ENCODE assay signal across 8 cellular contexts in the genomic region with DNA sequence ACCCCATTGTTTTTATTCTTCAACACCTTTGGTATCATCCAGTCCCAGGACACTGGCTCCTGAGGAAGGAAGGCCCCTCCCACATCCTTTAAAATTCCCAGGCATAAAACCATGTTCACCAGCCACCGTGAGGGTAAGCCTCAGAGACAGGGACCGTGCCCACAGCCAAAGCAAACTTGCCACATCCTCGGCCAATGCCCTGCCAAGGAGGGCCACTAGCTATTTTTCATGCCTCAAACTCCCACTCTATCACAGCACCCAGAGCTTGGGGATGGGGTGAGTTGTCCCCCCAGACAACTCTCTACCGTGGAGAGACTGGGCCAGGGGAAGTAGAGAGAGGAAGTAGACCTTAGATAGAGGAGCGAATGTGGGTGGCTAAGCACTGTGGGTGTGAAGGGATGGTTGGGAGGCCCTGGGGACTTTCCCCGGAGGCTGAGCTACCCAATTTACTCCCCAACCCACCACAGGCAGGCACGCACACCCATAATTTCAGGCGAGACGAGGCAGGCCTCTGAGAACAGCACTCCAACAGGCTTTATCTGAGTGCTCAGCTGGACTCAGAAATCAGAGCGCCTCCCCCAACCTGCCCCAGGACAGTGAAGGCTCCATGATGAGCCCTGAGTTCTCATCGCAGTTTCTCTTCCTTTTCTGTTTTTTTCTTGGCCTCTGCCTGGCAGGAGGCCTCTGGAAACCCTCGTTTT. TPM values are rescaled to one million over a fixed set of nuclear protein-coding genes. Genes with fewer than 3 reads are reported as not detected.
DNase-seq lines count a peak whose midpoint lies in the region; ATAC-seq and TF ChIP-seq lines count a peak whose summit lies in the region.

No MANE protein-coding gene starts in this region.

- ATAC-seq in GM19468 (IDR thresholded peaks at IDR 0.05; ENCODE audit: extremely low read depth, unreplicated experiment), result peak; percentile 21

- H3K9ac ChIP-seq in HUES48 (ENCODE audit: low read depth, low read length), result 0 out of 2 replicates have a peak overlapping the region, but pooled peaks have one; percentile 27

- DNase-seq in Caco-2 (no peak), osteocyte (ENCODE audit: extremely low spot score, unreplicated experiment) (no peak), thyroid gland (no peak), cortex of kidney (lab: John Stamatoyannopoulos, UW) (no peak)
- peak; percentile 90 to 94 for DNase-seq in activated CD4-positive, alpha-beta T cell treated with anti-CD3 and anti-CD28 coated beads for 4 hours
- DNase-seq in effector CD8-positive, alpha-beta T cell (lab: John Stamatoyannopoulos, UW), result peak; percentile 75

- intact Hi-C loops in Caco-2 (cut with micrococcal nuclease; ENCODE audit: unreplicated experiment), result no loop called here
- intact Hi-C loops in thyroid gland (cut with DNase I), result no loop called here

- TF ChIP-seq CTCF in Caco-2 (IDR thresholded peaks at IDR 0.05; ENCODE audit: insufficient read depth in 1 of 2, low read depth in 1 of 2, low read length in 1 of 2, severe bottlenecking in 1 of 2, unreplicated experiment in 1 of 2) (no peak), osteocyte (IDR thresholded peaks at IDR 0.05) (no peak), thyroid gland (IDR thresholded peaks at IDR 0.05) (no peak)

- no peak overlapping the region for H3K4me3 ChIP-seq in Caco-2 (ENCODE audit: low read depth, low read length)
- no peak overlapping the region for H3K4me3 ChIP-seq in HUES48 (ENCODE audit: low read depth, low read length)
- H3K4me3 ChIP-seq in thyroid gland (replicated peaks in 1 of 3), result no peak overlapping the region

- no peaks in the 10 kb centered on the region for H3K9me3 ChIP-seq in Caco-2
- no peaks in the 10 kb centered on the region for H3K9me3 ChIP-seq in HUES48 (ENCODE audit: control insufficient read depth, insufficient read depth, low read length)
- H3K9me3 ChIP-seq in thyroid gland, result no peaks in the 10 kb centered on the region

- H3K36me3 ChIP-seq in Caco-2 (ENCODE audit: control insufficient read depth, insufficient read depth, low read length) (no peaks in the 10 kb centered on the region), HUES48 (ENCODE audit: control insufficient read depth, insufficient read depth, low read length) (no peaks in the 10 kb centered on the region), thyroid gland (no peaks in the 10 kb centered on the region)

- CTCF ChIA-PET in Caco-2 (lab: Charles Lee), result interaction anchor here (1.0 to 1.1 kb wide), 2 partner anchors 16 to 20 kb away, joined by 3 to 4 read pairs; no protein-coding TSS in a partner anchor

- H3K4me3 Mint-ChIP-seq in Caco-2 (ENCODE audit: unreplicated experiment) (peak overlapping the region; percentile 70), osteocyte (ENCODE audit: unreplicated experiment) (no peak overlapping the region)

- no TSS peak for BruUV-seq in Caco-2 (replicated peaks; lab: Mats Ljungman, UMichigan)

- H3K27me3 Mint-ChIP-seq in Caco-2 (ENCODE audit: insufficient read depth, unreplicated experiment) (no peaks in the 10 kb centered on the region), osteocyte (ENCODE audit: unreplicated experiment) (no peaks in the 10 kb centered on the region)

- H3K27ac ChIP-seq in HUES48 (ENCODE audit: low read depth, low read length) (peak overlapping the region; percentile 84), thyroid gland (peak overlapping the region; percentile 94 to 99 (median 98))

- H3K27me3 ChIP-seq in Caco-2 (replicated peaks; ENCODE audit: control insufficient read depth, insufficient read depth, low read length) (no peaks in the 10 kb centered on the region), HUES48 (ENCODE audit: control insufficient read depth, insufficient read depth, low read length) (peaks cover 42% of the 10 kb centered on the region), thyroid gland (no peaks in the 10 kb centered on the region)

- H3K27ac Mint-ChIP-seq in Caco-2 (ENCODE audit: unreplicated experiment) (peak overlapping the region; percentile 94), osteocyte (ENCODE audit: unreplicated experiment) (peak overlapping the region; percentile 67)

- H3K9me3 Mint-ChIP-seq in Caco-2 (ENCODE audit: unreplicated experiment), result no peaks in the 10 kb centered on the region
- no peaks in the 10 kb centered on the region for H3K9me3 Mint-ChIP-seq in osteocyte (ENCODE audit: unreplicated experiment)

- POLR2A ChIA-PET in Caco-2 (lab: Charles Lee), result interaction anchor here (1.6 kb wide), 1 partner anchor 11 kb away, joined by 12 read pairs; no protein-coding TSS in a partner anchor

- H3K4me1 Mint-ChIP-seq in Caco-2 (ENCODE audit: low read depth, unreplicated experiment) (peaks cover 30% of the 10 kb centered on the region), osteocyte (ENCODE audit: unreplicated experiment) (peaks cover 44% of the 10 kb centered on the region)

- H3K4me1 ChIP-seq in Caco-2, result peaks cover 41% of the 10 kb centered on the region
- H3K4me1 ChIP-seq in HUES48 (ENCODE audit: control insufficient read depth, insufficient read depth, low read length), result peaks cover 39% of the 10 kb centered on the region
- H3K4me1 ChIP-seq in thyroid gland, result peaks cover 39 to 73% of the 10 kb centered on the region in 2 donors

- WGBS in thyroid gland, 2 donors, result 61 to 82% methylated on average over 12 of the region's 12 CpGs

- no peaks in the 10 kb centered on the region for H3K36me3 Mint-ChIP-seq in Caco-2 (ENCODE audit: insufficient read depth, unreplicated experiment)
- no peaks in the 10 kb centered on the region for H3K36me3 Mint-ChIP-seq in osteocyte (ENCODE audit: unreplicated experiment)

- no peak for TF ChIP-seq POLR2A in thyroid gland (IDR thresholded peaks at IDR 0.05)

RNA-seq across cellular contexts. Expression of a gene that starts 15.9 kb away (rescaled TPM):
- total RNA-seq in Caco-2 (2022) (21.2 and 21.6 TPM in 2 replicates), osteocyte (31.2 and 33.7 TPM in 2 replicates), thyroid gland (10 to 100 TPM; 41.9 to 82.1 (median 51.9) TPM)

RNA-seq across cellular contexts. Expression of a gene that starts 60.0 kb away (rescaled TPM):
- not detected in 2 replicates for total RNA-seq in Caco-2 (2022)
- total RNA-seq in osteocyte, result not detected in 2 replicates
- 1 to 10 TPM in 2 of 4 donors, under 1 TPM in 1, not detected in 1; 0.45 to 9.0 (median 1.2) TPM for total RNA-seq in thyroid gland

Comparison
In these comparisons a context has a peak if more than half of its experiments do, and no peak if none do; other contexts are left out.
1. DNase-seq: peak in activated CD4-positive, alpha-beta T cell treated with anti-CD3 and anti-CD28 coated beads for 4 hours (2 of 2) and effector CD8-positive, alpha-beta T cell (single experiment); none in Caco-2 (0 of 2), osteocyte (single experiment), thyroid gland (0 of 2) and cortex of kidney (single experiment).